In the genomic region with DNA sequence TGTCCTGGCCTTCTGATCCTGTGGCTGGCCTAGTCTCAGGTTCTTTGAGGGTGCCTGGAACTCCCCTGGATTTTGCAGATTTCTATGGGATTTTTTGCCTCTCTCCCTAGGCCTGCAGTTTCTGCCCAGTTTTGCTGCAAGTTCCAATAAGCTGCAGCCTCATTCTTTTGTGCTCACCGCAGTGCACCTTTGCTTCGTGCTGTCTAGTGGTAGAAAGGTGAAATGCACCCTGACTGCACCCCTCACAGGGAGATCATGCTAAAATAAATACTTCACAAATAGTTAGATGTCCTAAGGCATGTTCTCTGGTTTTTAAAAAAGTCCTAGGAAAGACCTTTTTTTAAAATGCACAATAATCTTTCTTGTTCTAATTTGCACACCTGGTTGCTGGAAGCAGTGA, we compare ENCODE assay signal across 11 cellular contexts.
DNase-seq lines count a peak whose midpoint lies in the region; ATAC-seq and TF ChIP-seq lines count a peak whose summit lies in the region.
"Had no signal": no experiment of that assay in that cellular context is flagged by ENCODE, and none has a peak within 500 bp of the region (broad histone marks: within the 10 kb centered on the region; RNA-seq: fewer than 3 reads in every experiment).

No MANE protein-coding gene starts in this region.

- H3K4me3 ChIP-seq in PC-9 (no peak overlapping the region), esophagus muscularis mucosa (no peak overlapping the region), retinal pigment epithelial cell (ENCODE audit: low read length) (no peak overlapping the region), ascending aorta (no peak overlapping the region)
- H3K4me3 ChIP-seq: psoas muscle had no signal

- no peaks in the 10 kb centered on the region for H3K9me3 ChIP-seq in PC-9 (ENCODE audit: insufficient read depth, low read depth)
- H3K9me3 ChIP-seq in esophagus muscularis mucosa = no peaks in the 10 kb centered on the region
- H3K9me3 ChIP-seq in ascending aorta = no peaks in the 10 kb centered on the region
- H3K9me3 ChIP-seq: psoas muscle had no signal

- POLR2A ChIA-PET in PC-9 (lab: Charles Lee; ENCODE audit: unreplicated experiment) = interaction anchor here (0.7 kb wide), 1 partner anchor 16 kb away, joined by 5 read pairs; no protein-coding TSS in a partner anchor

- CTCF ChIA-PET in PC-9 (lab: Charles Lee) = no interaction called here

- H3K27me3 ChIP-seq in PC-9 (ENCODE audit: insufficient read depth, low read depth) (no peaks in the 10 kb centered on the region; the same call in 1 of the 2 replicates), esophagus muscularis mucosa (no peaks in the 10 kb centered on the region), ascending aorta (no peaks in the 10 kb centered on the region)

- no peak overlapping the region for H3K4me2 ChIP-seq in PC-9

- no peak for TF ChIP-seq EP300 in esophagus muscularis mucosa (IDR thresholded peaks at IDR 0.05)

- intact Hi-C loops in PC-9 (cut with micrococcal nuclease; ENCODE audit: unreplicated experiment) = no loop called here
- intact Hi-C loops in esophagus muscularis mucosa (cut with DNase I) = no loop called here
- intact Hi-C loops in ascending aorta (cut with DNase I) = no loop called here

- no peaks in the 10 kb centered on the region for H3K4me1 ChIP-seq in PC-9 (replicated peaks; ENCODE audit: insufficient read depth)
- H3K4me1 ChIP-seq in esophagus muscularis mucosa = no peaks in the 10 kb centered on the region
- no peaks in the 10 kb centered on the region for H3K4me1 ChIP-seq in ascending aorta
- H3K4me1 ChIP-seq: psoas muscle had no signal

- WGBS in esophagus muscularis mucosa = 83% methylated on average over 2 of the region's 2 CpGs

- H3K27ac ChIP-seq in PC-9 (no peak overlapping the region), esophagus muscularis mucosa (replicated peaks in 1 of 4) (no peak overlapping the region), ascending aorta (no peak overlapping the region)
- H3K27ac ChIP-seq: psoas muscle had no signal

- no peaks in the 10 kb centered on the region for H3K9me2 ChIP-seq in PC-9 (ENCODE audit: insufficient read depth)

- H2AFZ ChIP-seq in PC-9 = no peak overlapping the region

- H3K36me3 ChIP-seq in PC-9 (ENCODE audit: low read depth) = no peaks in the 10 kb centered on the region
- H3K36me3 ChIP-seq in esophagus muscularis mucosa = peaks cover 0 to 5% (median 0%) of the 10 kb centered on the region in 4 donors
- no peaks in the 10 kb centered on the region for H3K36me3 ChIP-seq in ascending aorta

- TF ChIP-seq CTCF in PC-9 (conservative IDR thresholded peaks at IDR 0.05) (peak; percentile 53), esophagus muscularis mucosa (IDR thresholded peaks at IDR 0.05) (peak in 1 of 3 experiments; percentile 8), retinal pigment epithelial cell (conservative IDR thresholded peaks at IDR 0.05; ENCODE audit: low read depth, low read length) (peak; percentile 49), ascending aorta (IDR thresholded peaks at IDR 0.05) (no peak)

- no TSS peak for BruUV-seq in PC-9 (replicated peaks; lab: Mats Ljungman, UMichigan)

- no peaks in the 10 kb centered on the region for H4K20me1 ChIP-seq in PC-9 (ENCODE audit: insufficient read depth)

- H3F3A ChIP-seq in PC-9 (ENCODE audit: insufficient read depth, low read depth) = no peaks in the 10 kb centered on the region

- no peak for ATAC-seq in HG02610 (IDR thresholded peaks at IDR 0.05; ENCODE audit: unreplicated experiment)
- ATAC-seq: psoas muscle had no signal

- DNase-seq in NCI-H2227 (lab: John Stamatoyannopoulos, UW; ENCODE audit: unreplicated experiment) (peak; percentile 10), NCI-H2227 treated with DMSO at 0.1 percent for 48 hours (lab: John Stamatoyannopoulos, UW) (no peak), PC-9 (no peak), esophagus muscularis mucosa (ENCODE audit: extremely low spot score) (peak; percentile 4), retinal pigment epithelial cell (ENCODE audit: low read depth) (no peak), ascending aorta (ENCODE audit: low spot score in 2 of 2) (no peak), NCI-H146 treated with DMSO at 0.1 percent for 48 hours (lab: John Stamatoyannopoulos, UW; ENCODE audit: unreplicated experiment) (no peak)
- DNase-seq: activated CD4-positive, alpha-beta T cell treated with anti-CD3 and anti-CD28 coated beads for 1 hour; psoas muscle; stimulated activated CD4-positive, alpha-beta T cell treated with anti-CD3 and anti-CD28 coated beads, Interleukin-4, amount 100 ng/mL, for 4 hours had no signal

- no peak for TF ChIP-seq POLR2A in esophagus muscularis mucosa (IDR thresholded peaks at IDR 0.05; ENCODE audit: low read depth)

- no peaks in the 10 kb centered on the region for H3K79me2 ChIP-seq in PC-9 (ENCODE audit: low read depth)

Comparison
In these comparisons a context has a peak if more than half of its experiments do, and no peak if none do; other contexts are left out.
1. DNase-seq: peak in NCI-H2227 (single experiment) and esophagus muscularis mucosa (single experiment); none in NCI-H2227 treated with DMSO at 0.1 percent for 48 hours (single experiment), PC-9 (0 of 2), retinal pigment epithelial cell (single experiment), ascending aorta (0 of 2) and NCI-H146 treated with DMSO at 0.1 percent for 48 hours (single experiment).
2. CTCF ChIP-seq: peak in PC-9 (single experiment) and retinal pigment epithelial cell (single experiment); none in ascending aorta (0 of 3).